Comparison of ENCODE assay signal across 7 cellular contexts in the genomic region with DNA sequence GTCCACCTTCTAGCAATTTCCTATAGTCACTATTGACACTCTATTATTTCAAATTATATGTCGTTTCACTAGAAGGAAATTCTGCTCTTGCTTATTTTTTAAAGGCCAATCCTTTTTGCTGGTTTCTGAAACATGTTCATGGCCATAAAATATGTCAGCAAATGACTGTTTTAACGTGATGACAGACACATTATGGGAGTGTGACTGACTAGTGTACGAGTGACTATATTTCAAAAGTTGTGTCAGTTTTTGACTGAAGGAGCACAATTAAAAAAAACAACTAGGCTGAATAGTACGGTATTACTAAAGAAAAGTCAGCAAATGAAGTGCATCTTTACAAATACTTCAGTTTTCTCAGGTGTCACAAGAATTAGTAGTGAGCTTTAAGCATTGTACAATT.
"Had no signal": no experiment of that assay in that cellular context is flagged by ENCODE, and none has a peak within 500 bp of the region (broad histone marks: within the 10 kb centered on the region; RNA-seq: fewer than 3 reads in every experiment).

No MANE protein-coding gene starts in this region.

- H3K27ac ChIP-seq: HL-60, KMS-11 had no signal

- FAIRE-seq: HepG2, HTR-8/SVneo had no signal

- H3K4me2 ChIP-seq: KMS-11 had no signal

- DNase-seq: IMR-90, KBM-7, KG1 had no signal

- ATAC-seq: HepG2 had no signal

- H3K9ac ChIP-seq: KMS-11 had no signal
